1 cellular context compared by ENCODE assay signal in genomic region chr10:132309879-132310591, GRCh38.
TF ChIP-seq lines count a peak whose summit lies in the region.

No MANE protein-coding gene starts in this region.

TF ChIP-seq in GM23338, 12 proteins besides CTCF, POLR2A, EP300 and RAD21 (continued from another document):
- TF ChIP-seq REST (IDR thresholded peaks at IDR 0.05; ENCODE audit: unreplicated experiment) = no peak
- TF ChIP-seq ZNF331 (CRISPR knock-in tag; IDR thresholded peaks at IDR 0.05; ENCODE audit: low read depth) = no peak
- TF ChIP-seq POLR2AphosphoS5 (IDR thresholded peaks at IDR 0.05; ENCODE audit: low read depth) = no peak
- no peak for TF ChIP-seq ETS1 (IDR thresholded peaks at IDR 0.05)
- no peak for TF ChIP-seq NANOG (IDR thresholded peaks at IDR 0.05; ENCODE audit: borderline replicate concordance)
- TF ChIP-seq STAT1 (IDR thresholded peaks at IDR 0.05; ENCODE audit: unreplicated experiment) = no peak
- TF ChIP-seq JUNB (IDR thresholded peaks at IDR 0.05; ENCODE audit: unreplicated experiment) = no peak
- TF ChIP-seq ZNF114 (CRISPR knock-in tag; IDR thresholded peaks at IDR 0.05) = no peak
- no peak for TF ChIP-seq EZH2 (IDR thresholded peaks at IDR 0.05; ENCODE audit: low read depth, unreplicated experiment)
- TF ChIP-seq ZNF462 (CRISPR knock-in tag; IDR thresholded peaks at IDR 0.05) = no peak
TF ChIP-seq in GM23338: peak in this region for 0.
